In the genomic region with DNA sequence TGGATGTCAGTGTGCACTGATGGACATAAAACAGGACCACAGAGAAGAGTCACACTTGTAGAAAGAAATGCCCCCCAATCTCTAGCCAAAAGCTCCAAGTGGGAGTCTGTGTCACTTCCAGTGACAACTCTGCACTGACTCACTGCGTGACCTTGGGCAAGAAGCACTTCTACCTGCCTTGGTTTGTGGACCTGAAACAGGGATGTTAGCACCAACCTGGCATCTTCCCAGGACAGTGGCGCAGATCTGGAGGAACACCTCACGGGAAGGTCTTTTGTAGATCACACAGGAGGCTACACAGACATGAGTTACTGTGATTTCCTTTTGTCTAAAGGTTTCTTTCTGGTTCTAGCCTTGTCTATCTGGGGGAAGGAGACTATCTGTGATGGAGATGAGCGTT, we compare ENCODE assay signal across 18 cellular contexts.
DNase-seq lines count a peak whose midpoint lies in the region; TF ChIP-seq lines count a peak whose summit lies in the region.
"Had no signal": no experiment of that assay in that cellular context is flagged by ENCODE, and none has a peak within 500 bp of the region (broad histone marks: within the 10 kb centered on the region; RNA-seq: fewer than 3 reads in every experiment).

No MANE protein-coding gene starts in this region.

- H3F3A ChIP-seq in neural progenitor cell (ENCODE audit: low read depth), result peaks cover 9% of the 10 kb centered on the region

- WGBS in esophagus muscularis mucosa, result 76% methylated on average over 4 of the region's 4 CpGs

- H3K27me3 ChIP-seq in neural progenitor cell (peaks cover 56% of the 10 kb centered on the region), esophagus muscularis mucosa (peaks cover 0 to 61% (median 24%) of the 10 kb centered on the region in 4 donors)

- no peaks in the 10 kb centered on the region for H3K79me2 ChIP-seq in neural progenitor cell (ENCODE audit: low read depth)

- H3K9ac ChIP-seq in neural progenitor cell, result no peak overlapping the region
- H3K9ac ChIP-seq: BLaER1, GM23248 had no signal

- H3K27ac ChIP-seq in neural progenitor cell (no peak overlapping the region), esophagus muscularis mucosa (replicated peaks in 1 of 4) (no peak overlapping the region)
- H3K27ac ChIP-seq: BLaER1, C4-2B, GM23248 had no signal

- H3K4me1 Mint-ChIP-seq in brain (peaks cover 45% of the 10 kb centered on the region), neural progenitor cell (peaks cover 39% of the 10 kb centered on the region), progenitor cell of endocrine pancreas (ENCODE audit: low read depth) (peaks cover 10% of the 10 kb centered on the region)

- H3K4me3 ChIP-seq in neural progenitor cell (no peak overlapping the region), esophagus muscularis mucosa (no peak overlapping the region)
- H3K4me3 ChIP-seq: BLaER1, GM12878, GM23248 had no signal

- intact Hi-C loops in esophagus muscularis mucosa (cut with DNase I), result no loop called here

- H3K4me2 ChIP-seq in neural progenitor cell, result no peak overlapping the region
- H3K4me2 ChIP-seq: BLaER1 had no signal

- H3K27ac Mint-ChIP-seq in brain, result no peak overlapping the region
- no peak overlapping the region for H3K27ac Mint-ChIP-seq in neural progenitor cell
- H3K27ac Mint-ChIP-seq in progenitor cell of endocrine pancreas, result no peak overlapping the region
- H3K27ac Mint-ChIP-seq: B cell; CD4-positive, CD25-positive, alpha-beta regulatory T cell; CD8-positive, alpha-beta T cell; H9 had no signal

- peak overlapping the region in 4 of 5 experiments; percentile 17 to 58 (median 44) for H3K4me3 Mint-ChIP-seq in brain
- H3K4me3 Mint-ChIP-seq in neural progenitor cell, result peak overlapping the region; percentile 55
- no peak overlapping the region for H3K4me3 Mint-ChIP-seq in progenitor cell of endocrine pancreas (ENCODE audit: low read depth)
- H3K4me3 Mint-ChIP-seq: B cell; CD4-positive, CD25-positive, alpha-beta regulatory T cell; CD8-positive, alpha-beta T cell had no signal

- H2AFZ ChIP-seq in neural progenitor cell (replicated peaks), result no peak overlapping the region
- H2AFZ ChIP-seq: GM23248 had no signal

- no peak for TF ChIP-seq POLR2A in esophagus muscularis mucosa (IDR thresholded peaks at IDR 0.05; ENCODE audit: low read depth)

- TF ChIP-seq EP300 in esophagus muscularis mucosa (IDR thresholded peaks at IDR 0.05), result no peak

- H3K4me1 ChIP-seq in neural progenitor cell (peaks cover 23% of the 10 kb centered on the region), esophagus muscularis mucosa (peaks cover 5 to 18% (median 15%) of the 10 kb centered on the region in 4 donors)
- H3K4me1 ChIP-seq: Caco-2 had no signal

- DNase-seq in mesenteric fat pad (ENCODE audit: low spot score), result peak; percentile 60
- no peak for DNase-seq in neural progenitor cell (ENCODE audit: low spot score)
- no peak for DNase-seq in DMS79 treated with DMSO at 0.1 percent for 48 hours (lab: John Stamatoyannopoulos, UW)
- DNase-seq in esophagus muscularis mucosa (ENCODE audit: extremely low spot score), result no peak
- no peak for DNase-seq in progenitor cell of endocrine pancreas (ENCODE audit: low spot score, unreplicated experiment)
- DNase-seq: Caco-2; CD4-positive, CD25-positive, alpha-beta regulatory T cell; CD8-positive, alpha-beta T cell; DMS153; EL; GDM1; GM23248; H9 had no signal

- H3K36me3 ChIP-seq in neural progenitor cell (no peaks in the 10 kb centered on the region), esophagus muscularis mucosa (no peaks in the 10 kb centered on the region)

- H3K9me3 Mint-ChIP-seq in brain, result no peaks in the 10 kb centered on the region
- H3K9me3 Mint-ChIP-seq in neural progenitor cell, result no peaks in the 10 kb centered on the region
- no peaks in the 10 kb centered on the region for H3K9me3 Mint-ChIP-seq in progenitor cell of endocrine pancreas (ENCODE audit: low read depth)
- H3K9me3 Mint-ChIP-seq: CD4-positive, CD25-positive, alpha-beta regulatory T cell; CD8-positive, alpha-beta T cell; H9 had no signal

- peaks cover 31% of the 10 kb centered on the region for H4K20me1 ChIP-seq in neural progenitor cell (ENCODE audit: low read depth)

- H3K9me3 ChIP-seq in neural progenitor cell (ENCODE audit: low read depth) (no peaks in the 10 kb centered on the region), esophagus muscularis mucosa (no peaks in the 10 kb centered on the region)
- H3K9me3 ChIP-seq: BLaER1, Caco-2 had no signal

- TF ChIP-seq CTCF in brain (conservative IDR thresholded peaks at IDR 0.05) (no peak), neural progenitor cell (IDR thresholded peaks at IDR 0.05) (no peak), esophagus muscularis mucosa (IDR thresholded peaks at IDR 0.05) (no peak), progenitor cell of endocrine pancreas (IDR thresholded peaks at IDR 0.05; ENCODE audit: unreplicated experiment) (no peak)

- H3K36me3 Mint-ChIP-seq in brain (no peaks in the 10 kb centered on the region), neural progenitor cell (no peaks in the 10 kb centered on the region), progenitor cell of endocrine pancreas (ENCODE audit: insufficient read depth) (no peaks in the 10 kb centered on the region)
- H3K36me3 Mint-ChIP-seq: CD8-positive, alpha-beta T cell had no signal

- peaks cover 45% of the 10 kb centered on the region for H3K27me3 Mint-ChIP-seq in brain
- peaks cover 37% of the 10 kb centered on the region for H3K27me3 Mint-ChIP-seq in neural progenitor cell (ENCODE audit: insufficient read depth, low read depth)
- peaks cover 54% of the 10 kb centered on the region for H3K27me3 Mint-ChIP-seq in progenitor cell of endocrine pancreas
